ENCODE assay signal across 10 cellular contexts in genomic region chr6:161139766-161140553, GRCh38.
DNase-seq lines count a peak whose midpoint lies in the region; ATAC-seq and TF ChIP-seq lines count a peak whose summit lies in the region.
"Had no signal": no experiment of that assay in that cellular context is flagged by ENCODE, and none has a peak within 500 bp of the region (broad histone marks: within the 10 kb centered on the region; RNA-seq: fewer than 3 reads in every experiment).

No MANE protein-coding gene starts in this region.

- H3K4me1 ChIP-seq in NT2/D1 (ENCODE audit: insufficient read depth, insufficient read length): peaks cover 4% of the 10 kb centered on the region

- DNase-seq in HUDEP-2 (lab: John Stamatoyannopoulos, UW; ENCODE audit: unreplicated experiment in 76 of 76) (peak in 68 of 76 experiments; percentile 9 to 84 (median 68)), NT2/D1 (ENCODE audit: low read depth, low spot score) (peak; percentile 78), fibroblast of mammary gland (ENCODE audit: low read depth) (peak; percentile 48), renal cortical epithelial cell (ENCODE audit: low read depth) (peak; percentile 28), T-helper 2 cell (no peak), SK-N-DZ (ENCODE audit: low spot score) (no peak), GDM1 (lab: John Stamatoyannopoulos, UW) (no peak)
- DNase-seq: HFFc6, NCI-H187 had no signal

- no peaks in the 10 kb centered on the region for H3K27me3 ChIP-seq in NT2/D1 (ENCODE audit: insufficient read depth, insufficient read length)

- H3K9ac ChIP-seq in NT2/D1 (ENCODE audit: insufficient read length, low read depth): peak overlapping the region; percentile 32

- peaks cover 59% of the 10 kb centered on the region for H3K36me3 ChIP-seq in NT2/D1 (ENCODE audit: insufficient read depth, insufficient read length, low read length)

- TF ChIP-seq CTCF in fibroblast of mammary gland (conservative IDR thresholded peaks at IDR 0.05; ENCODE audit: control insufficient read depth, insufficient read depth, low read depth, low read length): no peak

- H3K9me3 ChIP-seq in NT2/D1 (ENCODE audit: insufficient read depth, low read length): no peaks in the 10 kb centered on the region

- ATAC-seq in GM18909 (IDR thresholded peaks at IDR 0.05; ENCODE audit: poor library complexity, unreplicated experiment): no peak

- H3K4me3 ChIP-seq in NT2/D1 (ENCODE audit: insufficient read length, low read depth) (no peak overlapping the region), fibroblast of mammary gland (ENCODE audit: control insufficient read depth, low read depth, low read length) (no peak overlapping the region)

Comparison
In these comparisons a context has a peak if more than half of its experiments do, and no peak if none do; other contexts are left out.
1. DNase-seq: peak in HUDEP-2 (68 of 76), NT2/D1 (single experiment), fibroblast of mammary gland (single experiment) and renal cortical epithelial cell (single experiment); none in T-helper 2 cell (0 of 5), SK-N-DZ (single experiment) and GDM1 (single experiment).